In genomic region chr13:24680258-24680920, GRCh38 we compare ENCODE assay signal across 8 cellular contexts. TPM values are rescaled to one million over a fixed set of nuclear protein-coding genes. Genes with fewer than 3 reads are reported as not detected.
DNase-seq lines count a peak whose midpoint lies in the region; ATAC-seq and TF ChIP-seq lines count a peak whose summit lies in the region.

TSS of gene ATP12A (plus strand) at chr13:24680408. CDS start at chr13:24680744, 336 bp downstream.

- BruUV-seq in PC-3 (replicated peaks; lab: Mats Ljungman, UMichigan) = no TSS peak

- 0 out of 2 replicates have a peak, but pooled peaks have one; percentile 27 for ATAC-seq in PC-3

- peak; percentile 72 for DNase-seq in DMS53 (lab: John Stamatoyannopoulos, UW)
- no peak for DNase-seq in PC-3
- DNase-seq in astrocyte of the hippocampus (ENCODE audit: low read depth, low spot score) = peak; percentile 26
- DNase-seq in mesenteric fat pad (ENCODE audit: low spot score) = peak; percentile 86
- DNase-seq in transverse colon = peak; percentile 42
- DNase-seq in GF-D8 (lab: John Stamatoyannopoulos, UW) = no peak
- DNase-seq in amniotic stem cell (lab: John Stamatoyannopoulos, UW) = no peak
- no peak for DNase-seq in NCI-H2029 (lab: John Stamatoyannopoulos, UW)

- no peaks in the 10 kb centered on the region for H3K4me1 ChIP-seq in PC-3 (ENCODE audit: insufficient read depth, low read length)
- peaks cover 0 to 15% (median 11%) of the 10 kb centered on the region in 4 donors for H3K4me1 ChIP-seq in transverse colon

- CTCF ChIA-PET in PC-3 (lab: Charles Lee) = no interaction called here

- peaks cover 20% of the 10 kb centered on the region for H3K27me3 ChIP-seq in PC-3 (ENCODE audit: low read length)
- H3K27me3 ChIP-seq in transverse colon = peaks cover 48% of the 10 kb centered on the region

- POLR2A ChIA-PET in PC-3 (lab: Charles Lee; ENCODE audit: unreplicated experiment) = interaction anchor here (0.5 kb wide), 1 partner anchor 1305 kb away, joined by 3 read pairs; no protein-coding TSS in a partner anchor

- H3K79me2 ChIP-seq in PC-3 (ENCODE audit: low read length) = no peaks in the 10 kb centered on the region

- no peak within 1 kb of the TSS for H3K9ac ChIP-seq in PC-3 (ENCODE audit: low read length)

- in situ Hi-C loops in transverse colon (cut with MboI; ENCODE audit: low pct_ligation_motif_present in 1 of 4, low pct_unique_long_range_greater_than_20kb in 1 of 4, low sequenced_read_pairs in 3 of 4) = loop anchor here in 1 of 4 donors (25.0 kb wide), 1 partner anchor 307 kb away; no protein-coding TSS in a partner anchor

- H2AFZ ChIP-seq in PC-3 (ENCODE audit: low read length) = peak within 1 kb of the TSS; percentile 63

- H3F3A ChIP-seq in PC-3 (ENCODE audit: low read length, unreplicated experiment) = no peaks in the 10 kb centered on the region

- peak within 1 kb of the TSS; percentile 65 for H3K4me3 ChIP-seq in PC-3 (ENCODE audit: low read length)
- peak within 1 kb of the TSS; percentile 10 to 54 (median 25) for H3K4me3 ChIP-seq in transverse colon

- H3K9me2 ChIP-seq in PC-3 (replicated peaks; ENCODE audit: low read length) = no peaks in the 10 kb centered on the region

- 1 to 40% methylated on average over 1 to 55 of the region's 75 CpGs for WGBS in transverse colon (ENCODE audit: low coverage in 1 of 2), 2 donors

- H3K27ac ChIP-seq in PC-3 (ENCODE audit: low read length) (no peak within 1 kb of the TSS), transverse colon (no peak within 1 kb of the TSS)

- TF ChIP-seq POLR2A in transverse colon (IDR thresholded peaks at IDR 0.05) = no peak

- no peak for TF ChIP-seq CTCF in PC-3 (conservative IDR thresholded peaks at IDR 0.05; ENCODE audit: low read depth, low read length)
- no peak for TF ChIP-seq CTCF in transverse colon (IDR thresholded peaks at IDR 0.05)

- TF ChIP-seq EP300 in transverse colon (IDR thresholded peaks at IDR 0.05; ENCODE audit: low read depth) = no peak

- no peaks in the 10 kb centered on the region for H3K9me3 ChIP-seq in PC-3 (ENCODE audit: low read length)
- no peaks in the 10 kb centered on the region for H3K9me3 ChIP-seq in transverse colon

- no peaks in the 10 kb centered on the region for H3K36me3 ChIP-seq in PC-3 (ENCODE audit: low read depth, low read length)
- no peaks in the 10 kb centered on the region for H3K36me3 ChIP-seq in transverse colon

- peak within 1 kb of the TSS; percentile 82 for H3K4me2 ChIP-seq in PC-3 (ENCODE audit: low read length)

- no peaks in the 10 kb centered on the region for H4K20me1 ChIP-seq in PC-3 (ENCODE audit: low read length)

- intact Hi-C loops in PC-3 (cut with micrococcal nuclease) = no loop called here
- intact Hi-C loops in transverse colon (cut with DNase I; ENCODE audit: low total_unique reads) = no loop called here

RNA-seq across cellular contexts. Expression of gene ATP12A, which starts in this region (rescaled TPM):
- total RNA-seq in PC-3 (2014; rRNA removed) (0.11 TPM in 1 of 2 replicates, not detected in the other), mesenteric fat pad (not detected), transverse colon (under 1 TPM in 1 of 4 donors, not detected in 3; 0.14 TPM)

Comparison
In these comparisons a context has a peak if more than half of its experiments do, and no peak if none do; other contexts are left out.
1. Peak in ATAC-seq, H3K4me3 ChIP-seq and H3K4me2 ChIP-seq in PC-3; RNA of the gene not detected or under 1 TPM.
2. Peak in DNase-seq in mesenteric fat pad; RNA of the gene not detected or under 1 TPM.
3. Peak in DNase-seq and H3K4me3 ChIP-seq in transverse colon; RNA of the gene not detected or under 1 TPM.
4. DNase-seq: peak in DMS53 (single experiment) and astrocyte of the hippocampus (single experiment); none in PC-3 (single experiment), GF-D8 (single experiment), amniotic stem cell (single experiment) and NCI-H2029 (single experiment).